Comparison of ENCODE assay signal across 22 cellular contexts in genomic region chr12:93808169-93808899, GRCh38.
DNase-seq lines count a peak whose midpoint lies in the region; ATAC-seq and TF ChIP-seq lines count a peak whose summit lies in the region.
"Had no signal": no experiment of that assay in that cellular context is flagged by ENCODE, and none has a peak within 500 bp of the region (broad histone marks: within the 10 kb centered on the region; RNA-seq: fewer than 3 reads in every experiment).

No MANE protein-coding gene starts in this region.

- DNase-seq in heart left ventricle (no peak), left cardiac atrium (no peak), activated B cell treated with CpG ODN at 0.5 μM for 24 hours (no peak), memory B cell (ENCODE audit: low spot score in 2 of 2) (no peak), stomach (no peak), DMS153 treated with DMSO at 0.1 percent for 48 hours (lab: John Stamatoyannopoulos, UW; ENCODE audit: unreplicated experiment) (no peak)
- no peak for DNase-seq in stimulated activated naive CD8-positive, alpha-beta T cell treated with anti-CD3 and anti-CD28 coated beads, Interleukin-15, Interleukin-2, amounts not matched to agents 100 U/mL and 50 U/mL, for 24 hours
- DNase-seq: 8988T; BE2C; CD4-positive, alpha-beta T cell; DMS79; MV-4-11; NCI-H1417; NCI-H2029; NCI-H2171; NCI-H510A; NCI-H774; SHP77 had no signal

- no peak overlapping the region for H3K4me3 ChIP-seq in heart left ventricle
- H3K4me3 ChIP-seq in stomach, result no peak overlapping the region
- H3K4me3 ChIP-seq: GM23338 had no signal

- TF ChIP-seq CTCF in heart left ventricle (IDR thresholded peaks at IDR 0.05) (no peak), activated B cell treated with CpG ODN at 0.5 μM for 24 hours (IDR thresholded peaks at IDR 0.05) (no peak), stomach (IDR thresholded peaks at IDR 0.05) (no peak)

- H3K27ac Mint-ChIP-seq in activated B cell treated with CpG ODN at 0.5 μM for 24 hours (peak overlapping the region; percentile 24), memory B cell (no peak overlapping the region)
- H3K27ac Mint-ChIP-seq: CD4-positive, alpha-beta T cell; GM23338; IgD-negative memory B cell had no signal

- WGBS in heart left ventricle, 4 donors, result 78 to 83% (median 82%) methylated on average over 6 of the region's 6 CpGs
- WGBS in stomach, 5 donors, result 84 to 91% (median 88%) methylated on average over 6 of the region's 6 CpGs

- ATAC-seq in heart left ventricle (peak in 3 of 4 donors; percentile 27 to 77 (median 27)), left cardiac atrium (no peak), activated B cell treated with CpG ODN at 0.5 μM for 24 hours (ENCODE audit: low read depth) (peak; percentile 49), memory B cell (ENCODE audit: low read depth) (peak; percentile 35), GM21390 (IDR thresholded peaks at IDR 0.05; ENCODE audit: unreplicated experiment) (no peak)
- ATAC-seq in stimulated activated naive CD8-positive, alpha-beta T cell treated with anti-CD3 and anti-CD28 coated beads, Interleukin-15, Interleukin-2, amounts not matched to agents 100 U/mL and 50 U/mL, for 24 hours, result no peak
- ATAC-seq: GM23338, HCT116 had no signal

- H3K4me1 Mint-ChIP-seq in activated B cell treated with CpG ODN at 0.5 μM for 24 hours (peaks cover 7% of the 10 kb centered on the region), memory B cell (no peaks in the 10 kb centered on the region)

- peaks cover 0 to 52% (median 35%) of the 10 kb centered on the region in 12 donors for H3K4me1 ChIP-seq in heart left ventricle
- H3K4me1 ChIP-seq in stomach, result peaks cover 7 to 59% (median 22%) of the 10 kb centered on the region in 4 donors

- H3K36me3 Mint-ChIP-seq in activated B cell treated with CpG ODN at 0.5 μM for 24 hours (ENCODE audit: low read depth) (peaks cover 6% of the 10 kb centered on the region), memory B cell (peaks cover 2% of the 10 kb centered on the region)
- H3K36me3 Mint-ChIP-seq: IgD-negative memory B cell had no signal

- no peak for TF ChIP-seq POLR2A in heart left ventricle (IDR thresholded peaks at IDR 0.05)
- TF ChIP-seq POLR2A in stomach (IDR thresholded peaks at IDR 0.05), result no peak

- H3K36me3 ChIP-seq in heart left ventricle (no peaks in the 10 kb centered on the region), stomach (no peaks in the 10 kb centered on the region)
- H3K36me3 ChIP-seq: BE2C had no signal

- TF ChIP-seq EP300 in stomach (IDR thresholded peaks at IDR 0.05), result no peak

- no peak overlapping the region for H3K4me3 Mint-ChIP-seq in activated B cell treated with CpG ODN at 0.5 μM for 24 hours
- no peak overlapping the region for H3K4me3 Mint-ChIP-seq in memory B cell
- H3K4me3 Mint-ChIP-seq: CD4-positive, alpha-beta T cell; GM23338 had no signal

- H3K27me3 Mint-ChIP-seq in activated B cell treated with CpG ODN at 0.5 μM for 24 hours (no peaks in the 10 kb centered on the region), memory B cell (no peaks in the 10 kb centered on the region)
- H3K27me3 Mint-ChIP-seq: CD4-positive, alpha-beta T cell; IgD-negative memory B cell had no signal

- H3K9me3 ChIP-seq in heart left ventricle (no peaks in the 10 kb centered on the region), stomach (no peaks in the 10 kb centered on the region)
- H3K9me3 ChIP-seq: BE2C had no signal

- POLR2A ChIA-PET in activated B cell treated with CpG ODN at 0.5 μM for 24 hours (lab: Charles Lee), result no interaction called here

- peaks cover 17% of the 10 kb centered on the region for H3K9me3 Mint-ChIP-seq in activated B cell treated with CpG ODN at 0.5 μM for 24 hours
- peaks cover 2% of the 10 kb centered on the region for H3K9me3 Mint-ChIP-seq in memory B cell
- H3K9me3 Mint-ChIP-seq: CD4-positive, alpha-beta T cell; GM23338 had no signal

- H3K27me3 ChIP-seq in heart left ventricle (no peaks in the 10 kb centered on the region), stomach (no peaks in the 10 kb centered on the region)
- H3K27me3 ChIP-seq: BE2C had no signal

- intact Hi-C loops in heart left ventricle (cut with DNase I) (loop anchor here in 1 of 10 donors (10.0 kb wide), 1 partner anchor 234 kb away; the partner anchor contains the start of gene SOCS2), left cardiac atrium (cut with DNase I) (no loop called here), activated B cell treated with CpG ODN at 0.5 μM for 24 hours (cut with micrococcal nuclease) (no loop called here), stomach (cut with DNase I; ENCODE audit: low total_unique reads) (no loop called here)

- CTCF ChIA-PET in activated B cell treated with CpG ODN at 0.5 μM for 24 hours (lab: Charles Lee), result no interaction called here

- H3K27ac ChIP-seq in heart left ventricle (peak overlapping the region in 2 of 12 donors; percentile 6 to 92), stomach (peak overlapping the region in 3 of 5 donors; percentile 66 to 93 (median 82))

Comparison
In these comparisons a context has a peak if more than half of its experiments do, and no peak if none do; other contexts are left out.
1. ATAC-seq: peak in heart left ventricle (3 of 4), activated B cell treated with CpG ODN at 0.5 μM for 24 hours (single experiment) and memory B cell (single experiment); none in left cardiac atrium (0 of 2), GM21390 (single experiment) and stimulated activated naive CD8-positive, alpha-beta T cell treated with anti-CD3 and anti-CD28 coated beads, Interleukin-15, Interleukin-2, amounts not matched to agents 100 U/mL and 50 U/mL, for 24 hours (single experiment).